In genomic region chr7:120171406-120171805, GRCh38 we compare ENCODE assay signal across 20 cellular contexts.
"Had no signal": no experiment of that assay in that cellular context is flagged by ENCODE, and none has a peak within 500 bp of the region (broad histone marks: within the 10 kb centered on the region; RNA-seq: fewer than 3 reads in every experiment).

No MANE protein-coding gene starts in this region.

- H3K4me1 Mint-ChIP-seq: activated CD4-positive, alpha-beta memory T cell treated with anti-CD3 and anti-CD28 coated beads, Interleukin-2, amount 10 ng/mL, durations not matched to agents 7 days and 5 days; activated CD8-positive, alpha-beta memory T cell treated with anti-CD3 and anti-CD28 coated beads, Interleukin-2, amount 10 ng/mL, durations not matched to agents 7 days and 5 days; naive thymus-derived CD8-positive, alpha-beta T cell had no signal

- H3K4me3 ChIP-seq: colonic mucosa, gastroesophageal sphincter, heart right ventricle had no signal

- H2AFZ ChIP-seq: parathyroid adenoma had no signal

- DNase-seq: activated CD4-positive, alpha-beta memory T cell treated with anti-CD3 and anti-CD28 coated beads, Interleukin-2, amount 10 ng/mL, durations not matched to agents 7 days and 5 days; activated CD4-positive, alpha-beta T cell treated with anti-CD3 and anti-CD28 coated beads for 48 hours; activated CD4-positive, CD25-positive, alpha-beta regulatory T cell; activated CD8-positive, alpha-beta memory T cell treated with anti-CD3 and anti-CD28 coated beads, Interleukin-2, amount 10 ng/mL, durations not matched to agents 7 days and 5 days; amniotic stem cell; colonic mucosa; heart right ventricle; mesendoderm; naive thymus-derived CD8-positive, alpha-beta T cell; stimulated activated CD4-positive, alpha-beta T cell treated with anti-CD3 and anti-CD28 coated beads, Interleukin-12 subunit alpha, Interleukin-12 subunit beta, amount 100 ng/mL, for 4 hours; stimulated activated CD4-positive, alpha-beta T cell treated with anti-CD3 and anti-CD28 coated beads, Interleukin-1b, Interleukin-23, amount 100 ng/mL, for 48 hours; stimulated activated naive CD8-positive, alpha-beta T cell treated with anti-CD3 and anti-CD28 coated beads, Interleukin-15, Interleukin-2, amounts not matched to agents 100 U/mL and 50 U/mL, for 24 hours; T-helper 1 cell; T1000 had no signal

- ATAC-seq: activated CD8-positive, alpha-beta memory T cell treated with anti-CD3 and anti-CD28 coated beads, Interleukin-2, amount 10 ng/mL, durations not matched to agents 7 days and 5 days; naive thymus-derived CD8-positive, alpha-beta T cell; SK-N-SH treated with all-trans-retinoic acid at 6 μM for 48 hours; stimulated activated naive CD8-positive, alpha-beta T cell treated with anti-CD3 and anti-CD28 coated beads, Interleukin-15, Interleukin-2, amounts not matched to agents 100 U/mL and 50 U/mL, for 24 hours had no signal

- H3K27ac ChIP-seq: colonic mucosa, neutrophil, parathyroid adenoma had no signal

- H3K4me1 ChIP-seq: colonic mucosa, parathyroid adenoma had no signal

- H3K79me2 ChIP-seq: parathyroid adenoma had no signal

- H3K9ac ChIP-seq: parathyroid adenoma had no signal

- H3K36me3 Mint-ChIP-seq: activated CD8-positive, alpha-beta memory T cell treated with anti-CD3 and anti-CD28 coated beads, Interleukin-2, amount 10 ng/mL, durations not matched to agents 7 days and 5 days; activated naive CD8-positive, alpha-beta T cell; naive thymus-derived CD8-positive, alpha-beta T cell; type B pancreatic cell had no signal

- H3K9me3 ChIP-seq: colonic mucosa, gastroesophageal sphincter, heart right ventricle, neutrophil had no signal

- H3K9me3 Mint-ChIP-seq: type B pancreatic cell had no signal

- H3K36me3 ChIP-seq: colonic mucosa, gastroesophageal sphincter, heart right ventricle, neutrophil had no signal

- H3K4me3 Mint-ChIP-seq: activated CD4-positive, alpha-beta memory T cell treated with anti-CD3 and anti-CD28 coated beads, Interleukin-2, amount 10 ng/mL, durations not matched to agents 7 days and 5 days; activated CD8-positive, alpha-beta memory T cell treated with anti-CD3 and anti-CD28 coated beads, Interleukin-2, amount 10 ng/mL, durations not matched to agents 7 days and 5 days; activated naive CD8-positive, alpha-beta T cell; naive thymus-derived CD8-positive, alpha-beta T cell; type B pancreatic cell had no signal

- H3K27me3 Mint-ChIP-seq: activated CD4-positive, alpha-beta memory T cell treated with anti-CD3 and anti-CD28 coated beads, Interleukin-2, amount 10 ng/mL, durations not matched to agents 7 days and 5 days; activated CD8-positive, alpha-beta memory T cell treated with anti-CD3 and anti-CD28 coated beads, Interleukin-2, amount 10 ng/mL, durations not matched to agents 7 days and 5 days; activated naive CD8-positive, alpha-beta T cell; naive thymus-derived CD8-positive, alpha-beta T cell; type B pancreatic cell had no signal

- H3K27ac Mint-ChIP-seq: activated CD4-positive, alpha-beta memory T cell treated with anti-CD3 and anti-CD28 coated beads, Interleukin-2, amount 10 ng/mL, durations not matched to agents 7 days and 5 days; activated CD8-positive, alpha-beta memory T cell treated with anti-CD3 and anti-CD28 coated beads, Interleukin-2, amount 10 ng/mL, durations not matched to agents 7 days and 5 days; activated naive CD8-positive, alpha-beta T cell; naive thymus-derived CD8-positive, alpha-beta T cell; type B pancreatic cell had no signal

- H3K27me3 ChIP-seq: colonic mucosa, gastroesophageal sphincter, heart right ventricle, neutrophil had no signal
